ENCODE assay signal across 1 cellular context in the genomic region with DNA sequence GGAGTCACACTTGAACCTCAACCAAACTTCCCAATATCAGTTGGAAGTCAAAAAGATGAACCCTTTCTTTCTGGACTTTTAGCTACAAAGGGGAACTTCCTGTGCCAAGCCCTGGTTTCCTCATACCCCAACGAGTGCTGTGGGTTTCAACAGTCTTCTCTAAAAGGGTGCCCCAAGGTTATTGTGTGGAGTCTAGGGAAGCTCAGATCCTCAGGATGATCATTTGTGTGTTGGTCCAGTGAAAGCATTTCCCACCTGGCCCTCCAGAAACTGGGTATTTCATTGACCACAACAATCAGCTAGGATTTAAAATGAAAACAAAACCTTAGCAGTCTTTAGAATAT.
TF ChIP-seq lines count a peak whose summit lies in the region.

No MANE protein-coding gene starts in this region.

TF ChIP-seq in WTC11, 78 proteins besides CTCF, POLR2A, EP300 and RAD21 (continued from another document):
- TF ChIP-seq, protein P1, sequence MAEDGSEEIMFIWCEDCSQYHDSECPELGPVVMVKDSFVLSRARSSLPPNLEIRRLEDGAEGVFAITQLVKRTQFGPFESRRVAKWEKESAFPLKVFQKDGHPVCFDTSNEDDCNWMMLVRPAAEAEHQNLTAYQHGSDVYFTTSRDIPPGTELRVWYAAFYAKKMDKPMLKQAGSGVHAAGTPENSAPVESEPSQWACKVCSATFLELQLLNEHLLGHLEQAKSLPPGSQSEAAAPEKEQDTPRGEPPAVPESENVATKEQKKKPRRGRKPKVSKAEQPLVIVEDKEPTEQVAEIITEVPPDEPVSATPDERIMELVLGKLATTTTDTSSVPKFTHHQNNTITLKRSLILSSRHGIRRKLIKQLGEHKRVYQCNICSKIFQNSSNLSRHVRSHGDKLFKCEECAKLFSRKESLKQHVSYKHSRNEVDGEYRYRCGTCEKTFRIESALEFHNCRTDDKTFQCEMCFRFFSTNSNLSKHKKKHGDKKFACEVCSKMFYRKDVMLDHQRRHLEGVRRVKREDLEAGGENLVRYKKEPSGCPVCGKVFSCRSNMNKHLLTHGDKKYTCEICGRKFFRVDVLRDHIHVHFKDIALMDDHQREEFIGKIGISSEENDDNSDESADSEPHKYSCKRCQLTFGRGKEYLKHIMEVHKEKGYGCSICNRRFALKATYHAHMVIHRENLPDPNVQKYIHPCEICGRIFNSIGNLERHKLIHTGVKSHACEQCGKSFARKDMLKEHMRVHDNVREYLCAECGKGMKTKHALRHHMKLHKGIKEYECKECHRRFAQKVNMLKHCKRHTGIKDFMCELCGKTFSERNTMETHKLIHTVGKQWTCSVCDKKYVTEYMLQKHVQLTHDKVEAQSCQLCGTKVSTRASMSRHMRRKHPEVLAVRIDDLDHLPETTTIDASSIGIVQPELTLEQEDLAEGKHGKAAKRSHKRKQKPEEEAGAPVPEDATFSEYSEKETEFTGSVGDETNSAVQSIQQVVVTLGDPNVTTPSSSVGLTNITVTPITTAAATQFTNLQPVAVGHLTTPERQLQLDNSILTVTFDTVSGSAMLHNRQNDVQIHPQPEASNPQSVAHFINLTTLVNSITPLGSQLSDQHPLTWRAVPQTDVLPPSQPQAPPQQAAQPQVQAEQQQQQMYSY (CRISPR knock-in tag; IDR thresholded peaks at IDR 0.05) = no peak
- TF ChIP-seq, protein P2, sequence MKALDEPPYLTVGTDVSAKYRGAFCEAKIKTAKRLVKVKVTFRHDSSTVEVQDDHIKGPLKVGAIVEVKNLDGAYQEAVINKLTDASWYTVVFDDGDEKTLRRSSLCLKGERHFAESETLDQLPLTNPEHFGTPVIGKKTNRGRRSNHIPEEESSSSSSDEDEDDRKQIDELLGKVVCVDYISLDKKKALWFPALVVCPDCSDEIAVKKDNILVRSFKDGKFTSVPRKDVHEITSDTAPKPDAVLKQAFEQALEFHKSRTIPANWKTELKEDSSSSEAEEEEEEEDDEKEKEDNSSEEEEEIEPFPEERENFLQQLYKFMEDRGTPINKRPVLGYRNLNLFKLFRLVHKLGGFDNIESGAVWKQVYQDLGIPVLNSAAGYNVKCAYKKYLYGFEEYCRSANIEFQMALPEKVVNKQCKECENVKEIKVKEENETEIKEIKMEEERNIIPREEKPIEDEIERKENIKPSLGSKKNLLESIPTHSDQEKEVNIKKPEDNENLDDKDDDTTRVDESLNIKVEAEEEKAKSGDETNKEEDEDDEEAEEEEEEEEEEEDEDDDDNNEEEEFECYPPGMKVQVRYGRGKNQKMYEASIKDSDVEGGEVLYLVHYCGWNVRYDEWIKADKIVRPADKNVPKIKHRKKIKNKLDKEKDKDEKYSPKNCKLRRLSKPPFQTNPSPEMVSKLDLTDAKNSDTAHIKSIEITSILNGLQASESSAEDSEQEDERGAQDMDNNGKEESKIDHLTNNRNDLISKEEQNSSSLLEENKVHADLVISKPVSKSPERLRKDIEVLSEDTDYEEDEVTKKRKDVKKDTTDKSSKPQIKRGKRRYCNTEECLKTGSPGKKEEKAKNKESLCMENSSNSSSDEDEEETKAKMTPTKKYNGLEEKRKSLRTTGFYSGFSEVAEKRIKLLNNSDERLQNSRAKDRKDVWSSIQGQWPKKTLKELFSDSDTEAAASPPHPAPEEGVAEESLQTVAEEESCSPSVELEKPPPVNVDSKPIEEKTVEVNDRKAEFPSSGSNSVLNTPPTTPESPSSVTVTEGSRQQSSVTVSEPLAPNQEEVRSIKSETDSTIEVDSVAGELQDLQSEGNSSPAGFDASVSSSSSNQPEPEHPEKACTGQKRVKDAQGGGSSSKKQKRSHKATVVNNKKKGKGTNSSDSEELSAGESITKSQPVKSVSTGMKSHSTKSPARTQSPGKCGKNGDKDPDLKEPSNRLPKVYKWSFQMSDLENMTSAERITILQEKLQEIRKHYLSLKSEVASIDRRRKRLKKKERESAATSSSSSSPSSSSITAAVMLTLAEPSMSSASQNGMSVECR (CRISPR knock-in tag; IDR thresholded peaks at IDR 0.05; ENCODE audit: borderline replicate concordance) = no peak
- TF ChIP-seq GRHL2 (CRISPR knock-in tag; IDR thresholded peaks at IDR 0.05; ENCODE audit: insufficient replicate concordance, severe bottlenecking) = no peak
- TF ChIP-seq NR2C2 (CRISPR knock-in tag; IDR thresholded peaks at IDR 0.05) = no peak
- TF ChIP-seq, protein P3, sequence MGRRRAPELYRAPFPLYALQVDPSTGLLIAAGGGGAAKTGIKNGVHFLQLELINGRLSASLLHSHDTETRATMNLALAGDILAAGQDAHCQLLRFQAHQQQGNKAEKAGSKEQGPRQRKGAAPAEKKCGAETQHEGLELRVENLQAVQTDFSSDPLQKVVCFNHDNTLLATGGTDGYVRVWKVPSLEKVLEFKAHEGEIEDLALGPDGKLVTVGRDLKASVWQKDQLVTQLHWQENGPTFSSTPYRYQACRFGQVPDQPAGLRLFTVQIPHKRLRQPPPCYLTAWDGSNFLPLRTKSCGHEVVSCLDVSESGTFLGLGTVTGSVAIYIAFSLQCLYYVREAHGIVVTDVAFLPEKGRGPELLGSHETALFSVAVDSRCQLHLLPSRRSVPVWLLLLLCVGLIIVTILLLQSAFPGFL (CRISPR knock-in tag; IDR thresholded peaks at IDR 0.05; ENCODE audit: borderline replicate concordance) = no peak
